Comparison of ENCODE assay signal across 14 cellular contexts in the genomic region with DNA sequence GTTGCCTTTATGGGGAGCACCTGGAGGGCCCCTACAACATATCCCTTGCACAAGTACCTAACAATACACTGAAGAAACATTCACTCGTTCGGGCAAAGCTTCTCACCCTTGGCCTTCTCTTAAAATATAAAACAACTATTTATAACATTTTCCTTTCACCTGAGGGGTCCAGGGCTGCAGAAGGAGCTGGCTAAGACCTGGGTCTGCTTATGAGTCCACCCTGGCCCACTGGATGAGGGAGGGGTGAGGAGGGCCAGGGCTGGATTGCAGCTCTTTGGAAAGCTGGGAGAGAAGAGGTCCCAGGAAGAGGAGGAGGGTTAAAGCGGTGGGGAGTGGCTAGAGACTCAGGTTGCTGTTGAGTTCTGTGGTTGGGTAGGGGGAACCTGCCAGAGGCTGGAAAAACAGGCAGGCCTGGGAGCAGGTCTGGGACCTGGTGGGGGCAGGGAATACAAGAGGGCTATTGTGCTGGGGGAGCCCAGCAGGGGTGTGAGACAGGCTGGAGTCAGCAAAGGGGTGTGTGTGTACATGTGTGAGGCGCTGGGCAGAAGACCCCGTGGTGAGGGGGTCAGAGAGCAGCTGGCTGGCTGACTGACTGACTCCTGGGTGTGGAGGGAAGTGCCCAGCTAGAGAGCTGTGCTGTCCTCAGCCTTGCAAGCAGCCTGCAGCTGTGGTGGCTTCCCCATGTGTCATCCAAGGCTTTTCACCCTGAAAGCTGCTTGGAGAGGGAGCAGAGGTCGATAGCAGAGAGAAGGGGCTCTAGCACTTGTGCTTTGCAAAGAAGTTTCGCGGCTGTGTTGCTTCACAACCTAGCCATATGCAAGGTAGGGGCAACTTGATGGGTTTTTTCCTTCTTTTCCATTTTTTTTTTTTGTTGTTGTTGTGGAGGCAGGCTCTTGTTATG. TPM values are rescaled to one million over a fixed set of nuclear protein-coding genes. Genes with fewer than 3 reads are reported as not detected.
DNase-seq lines count a peak whose midpoint lies in the region; ATAC-seq and TF ChIP-seq lines count a peak whose summit lies in the region.
"Had no signal": no experiment of that assay in that cellular context is flagged by ENCODE, and none has a peak within 500 bp of the region (broad histone marks: within the 10 kb centered on the region; RNA-seq: fewer than 3 reads in every experiment).

No MANE protein-coding gene starts in this region.

- H3K27ac ChIP-seq in right lobe of liver: no peak overlapping the region
- H3K27ac ChIP-seq: hepatocyte, right atrium auricular region, transverse colon had no signal

- H3K36me3 ChIP-seq in right lobe of liver: peaks cover 0 to 9% (median under 1%) of the 10 kb centered on the region in 4 donors
- H3K36me3 ChIP-seq: right atrium auricular region had no signal

- H3K27me3 Mint-ChIP-seq in stimulated activated naive CD8-positive, alpha-beta T cell treated with anti-CD3 and anti-CD28 coated beads, Interleukin-15, amount 100 ng/mL, for 72 hours: no peaks in the 10 kb centered on the region
- H3K27me3 Mint-ChIP-seq: activated naive CD8-positive, alpha-beta T cell treated with anti-CD3 and anti-CD28 coated beads, Interleukin-2, amount 10 ng/mL, durations not matched to agents 7 days and 5 days; memory B cell had no signal

- no peak overlapping the region for H3K4me3 Mint-ChIP-seq in stimulated activated naive CD8-positive, alpha-beta T cell treated with anti-CD3 and anti-CD28 coated beads, Interleukin-15, amount 100 ng/mL, for 72 hours
- H3K4me3 Mint-ChIP-seq: activated naive CD8-positive, alpha-beta T cell treated with anti-CD3 and anti-CD28 coated beads, Interleukin-2, amount 10 ng/mL, durations not matched to agents 7 days and 5 days; memory B cell had no signal

- 78% methylated on average over 8 of the region's 8 CpGs for WGBS in right lobe of liver (ENCODE audit: insufficient coverage, low coverage, low lambda C conversion rate, missing lambda C conversion rate)

- no peak for TF ChIP-seq POLR2A in right lobe of liver (IDR thresholded peaks at IDR 0.05)

- H3K4me1 ChIP-seq in right lobe of liver: no peaks in the 10 kb centered on the region
- H3K4me1 ChIP-seq: transverse colon had no signal

- no peak overlapping the region for H3K4me3 ChIP-seq in right lobe of liver
- H3K4me3 ChIP-seq: hepatocyte, right atrium auricular region, transverse colon had no signal

- H3K27ac Mint-ChIP-seq in stimulated activated naive CD8-positive, alpha-beta T cell treated with anti-CD3 and anti-CD28 coated beads, Interleukin-15, amount 100 ng/mL, for 72 hours: peak overlapping the region; percentile 6 to 88
- H3K27ac Mint-ChIP-seq: activated naive CD8-positive, alpha-beta T cell treated with anti-CD3 and anti-CD28 coated beads, Interleukin-2, amount 10 ng/mL, durations not matched to agents 7 days and 5 days; memory B cell had no signal

- H3K9me3 Mint-ChIP-seq in stimulated activated naive CD8-positive, alpha-beta T cell treated with anti-CD3 and anti-CD28 coated beads, Interleukin-15, amount 100 ng/mL, for 72 hours: no peaks in the 10 kb centered on the region
- H3K9me3 Mint-ChIP-seq: activated naive CD8-positive, alpha-beta T cell treated with anti-CD3 and anti-CD28 coated beads, Interleukin-2, amount 10 ng/mL, durations not matched to agents 7 days and 5 days; memory B cell had no signal

- peak; percentile 31 for ATAC-seq in stimulated activated naive CD8-positive, alpha-beta T cell treated with anti-CD3 and anti-CD28 coated beads, Interleukin-15, amount 100 ng/mL, for 72 hours
- no peak for ATAC-seq in stimulated activated naive CD8-positive, alpha-beta T cell treated with anti-CD3 and anti-CD28 coated beads, Interleukin-15, Interleukin-2, amounts not matched to agents 100 U/mL and 50 U/mL, for 24 hours
- ATAC-seq in right lobe of liver (peak in 3 of 4 donors; percentile 8 to 34 (median 27)), GM21529 (IDR thresholded peaks at IDR 0.05; ENCODE audit: unreplicated experiment) (no peak), HG03565 (IDR thresholded peaks at IDR 0.05; ENCODE audit: unreplicated experiment) (no peak)

- no peaks in the 10 kb centered on the region for H3K27me3 ChIP-seq in right lobe of liver
- H3K27me3 ChIP-seq: hepatocyte, right atrium auricular region, transverse colon had no signal

- intact Hi-C loops in right lobe of liver (cut with DNase I): no loop called here

- no peaks in the 10 kb centered on the region for H3K4me1 Mint-ChIP-seq in stimulated activated naive CD8-positive, alpha-beta T cell treated with anti-CD3 and anti-CD28 coated beads, Interleukin-15, amount 100 ng/mL, for 72 hours
- H3K4me1 Mint-ChIP-seq: memory B cell had no signal

- no peak for TF ChIP-seq CTCF in right lobe of liver (IDR thresholded peaks at IDR 0.05)

- no peak for DNase-seq in stimulated activated naive CD8-positive, alpha-beta T cell treated with anti-CD3 and anti-CD28 coated beads, Interleukin-15, amount 100 ng/mL, for 72 hours
- no peak for DNase-seq in stimulated activated naive CD8-positive, alpha-beta T cell treated with anti-CD3 and anti-CD28 coated beads, Interleukin-15, Interleukin-2, amounts not matched to agents 100 U/mL and 50 U/mL, for 24 hours
- peak; percentile 24 for DNase-seq in astrocyte of the hippocampus (ENCODE audit: low read depth, low spot score)
- DNase-seq in right lobe of liver: peak in 1 of 3 donors; percentile 37
- DNase-seq in T-helper 1 cell: no peak
- DNase-seq in activated CD4-positive, alpha-beta T cell treated with anti-CD3 and anti-CD28 coated beads, Interleukin-2, amount 50 U/mL, for 1 hour: no peak
- DNase-seq: activated naive CD8-positive, alpha-beta T cell treated with anti-CD3 and anti-CD28 coated beads, Interleukin-2, amount 10 ng/mL, durations not matched to agents 7 days and 5 days; NCI-H1930; transverse colon had no signal

- no peaks in the 10 kb centered on the region for H3K9me3 ChIP-seq in right lobe of liver
- H3K9me3 ChIP-seq: right atrium auricular region, transverse colon had no signal

RNA-seq across cellular contexts. Expression of gene MRC2, which starts 10.2 kb away (rescaled TPM):
- 1 to 10 TPM; 1.7 to 7.4 (median 3.8) TPM for total RNA-seq in right lobe of liver

Comparison
In these comparisons a context has a peak if more than half of its experiments do, and no peak if none do; other contexts are left out.
1. ATAC-seq: peak in stimulated activated naive CD8-positive, alpha-beta T cell treated with anti-CD3 and anti-CD28 coated beads, Interleukin-15, amount 100 ng/mL, for 72 hours (single experiment) and right lobe of liver (3 of 4); none in stimulated activated naive CD8-positive, alpha-beta T cell treated with anti-CD3 and anti-CD28 coated beads, Interleukin-15, Interleukin-2, amounts not matched to agents 100 U/mL and 50 U/mL, for 24 hours (single experiment), GM21529 (single experiment) and HG03565 (single experiment).